1 cellular context compared by ENCODE assay signal in genomic region chr2:48328159-48328816, GRCh38.
TF ChIP-seq lines count a peak whose summit lies in the region.

No MANE protein-coding gene starts in this region.

TF ChIP-seq in K562, 482 proteins besides CTCF, POLR2A, EP300 and RAD21 (continued from another document):
- TF ChIP-seq CUX1 (CRISPR knock-in tag; IDR thresholded peaks at IDR 0.05) (no peak), HEY1 (CRISPR knock-in tag; IDR thresholded peaks at IDR 0.05; ENCODE audit: borderline replicate concordance) (no peak), ZNF282 (CRISPR knock-in tag; IDR thresholded peaks at IDR 0.05) (no peak), TCF3 (CRISPR knock-in tag; IDR thresholded peaks at IDR 0.05) (no peak), IRF1 (CRISPR knock-in tag; IDR thresholded peaks at IDR 0.05; ENCODE audit: borderline replicate concordance) (no peak), POLR2AphosphoS2 (IDR thresholded peaks at IDR 0.05; ENCODE audit: low read length) (no peak), ZNF407 (IDR thresholded peaks at IDR 0.05; ENCODE audit: low read depth) (no peak), HNRNPUL1 (IDR thresholded peaks at IDR 0.05; ENCODE audit: low read length) (no peak)
TF ChIP-seq in K562: peak in this region for 0.
